19 cellular contexts compared by ENCODE assay signal in genomic region chr16:78211951-78212350, GRCh38.
DNase-seq lines count a peak whose midpoint lies in the region; ATAC-seq, FAIRE-seq and TF ChIP-seq lines count a peak whose summit lies in the region.
"Had no signal": no experiment of that assay in that cellular context is flagged by ENCODE, and none has a peak within 500 bp of the region (broad histone marks: within the 10 kb centered on the region; RNA-seq: fewer than 3 reads in every experiment).

No MANE protein-coding gene starts in this region.

- peaks cover 2 to 9% of the 10 kb centered on the region in 2 donors for H3K4me1 Mint-ChIP-seq in stimulated activated naive B cell treated with anti-CD40 and anti-IgM and Interleukin-4, amounts not matched to agents 10 μg/mL and 1 μg/mL and 100 μg/mL, for 72 hours
- H3K4me1 Mint-ChIP-seq: activated naive CD4-positive, alpha-beta T cell treated with anti-CD3 and anti-CD28 coated beads, Interleukin-2, amount 10 ng/mL, durations not matched to agents 7 days and 5 days had no signal

- ATAC-seq in upper lobe of right lung = peak; percentile 95
- no peak for ATAC-seq in left cardiac atrium
- ATAC-seq in GM18519 (IDR thresholded peaks at IDR 0.05; ENCODE audit: low FRiP score, unreplicated experiment) = no peak
- ATAC-seq in stimulated activated naive B cell treated with anti-CD40 and anti-IgM and Interleukin-4, amounts not matched to agents 10 μg/mL and 1 μg/mL and 100 μg/mL, for 72 hours (replicated peaks) = no peak
- ATAC-seq: GM12878 had no signal

- DNase-seq in NCI-H226 = peak; percentile 6
- DNase-seq in breast epithelium (ENCODE audit: low spot score in 2 of 2) = peak; percentile 73 to 76
- DNase-seq in kidney = peak; percentile 74
- DNase-seq in upper lobe of right lung = peak; percentile 70
- no peak for DNase-seq in left cardiac atrium
- DNase-seq in stimulated activated naive B cell treated with anti-CD40 and anti-IgM and Interleukin-4, amounts not matched to agents 10 μg/mL and 1 μg/mL and 100 μg/mL, for 72 hours = no peak
- DNase-seq: activated naive CD4-positive, alpha-beta T cell treated with anti-CD3 and anti-CD28 coated beads, Interleukin-2, amount 10 ng/mL, durations not matched to agents 7 days and 5 days; activated T-cell treated with anti-CD3 and anti-CD28 coated beads for 4 hours; BE2C; foreskin fibroblast; GDM1; NCI-H1417; NCI-H2171; NK-92 treated with Interleukin-12 subunit alpha and Interleukin-12 subunit beta, amount 100 ng/mL, for 24 hours; RPMI8226 had no signal

- no peak overlapping the region for H3K4me3 ChIP-seq in breast epithelium
- H3K4me3 ChIP-seq in kidney (ENCODE audit: low read length in 2 of 2) = no peak overlapping the region
- H3K4me3 ChIP-seq in upper lobe of right lung = no peak overlapping the region
- H3K4me3 ChIP-seq: GM12878 had no signal

- no peaks in the 10 kb centered on the region for H3K36me3 ChIP-seq in breast epithelium
- no peaks in the 10 kb centered on the region for H3K36me3 ChIP-seq in kidney (ENCODE audit: control insufficient read depth in 1 of 2, insufficient read depth in 2 of 2, low read length in 2 of 2)
- H3K36me3 ChIP-seq in upper lobe of right lung = no peaks in the 10 kb centered on the region
- H3K36me3 ChIP-seq: BE2C had no signal

- TF ChIP-seq CTCF in breast epithelium (IDR thresholded peaks at IDR 0.05) (no peak), kidney (IDR thresholded peaks at IDR 0.05; ENCODE audit: borderline replicate concordance, extremely low read depth, insufficient read depth) (no peak), upper lobe of right lung (IDR thresholded peaks at IDR 0.05) (no peak)

- peaks cover under 1 to 10% of the 10 kb centered on the region in 2 donors for H3K36me3 Mint-ChIP-seq in stimulated activated naive B cell treated with anti-CD40 and anti-IgM and Interleukin-4, amounts not matched to agents 10 μg/mL and 1 μg/mL and 100 μg/mL, for 72 hours
- H3K36me3 Mint-ChIP-seq: activated naive CD4-positive, alpha-beta T cell treated with anti-CD3 and anti-CD28 coated beads, Interleukin-2, amount 10 ng/mL, durations not matched to agents 7 days and 5 days had no signal

- H3K27ac ChIP-seq in breast epithelium (peak overlapping the region; percentile 62 to 73), kidney (ENCODE audit: low read depth in 2 of 2, low read length in 2 of 2) (no peak overlapping the region), upper lobe of right lung (peak overlapping the region; percentile 31)

- peaks cover 3 to 5% of the 10 kb centered on the region in 2 donors for H3K9me3 Mint-ChIP-seq in stimulated activated naive B cell treated with anti-CD40 and anti-IgM and Interleukin-4, amounts not matched to agents 10 μg/mL and 1 μg/mL and 100 μg/mL, for 72 hours
- H3K9me3 Mint-ChIP-seq: activated naive CD4-positive, alpha-beta T cell treated with anti-CD3 and anti-CD28 coated beads, Interleukin-2, amount 10 ng/mL, durations not matched to agents 7 days and 5 days had no signal

- H3K9me3 ChIP-seq in breast epithelium (no peaks in the 10 kb centered on the region), kidney (ENCODE audit: control insufficient read depth in 1 of 2, low read length in 2 of 2) (no peaks in the 10 kb centered on the region), upper lobe of right lung (no peaks in the 10 kb centered on the region)
- H3K9me3 ChIP-seq: BE2C had no signal

- no peaks in the 10 kb centered on the region for H3K27me3 ChIP-seq in breast epithelium
- H3K27me3 ChIP-seq in upper lobe of right lung = no peaks in the 10 kb centered on the region
- H3K27me3 ChIP-seq: BE2C had no signal

- no peak overlapping the region for H3K27ac Mint-ChIP-seq in stimulated activated naive B cell treated with anti-CD40 and anti-IgM and Interleukin-4, amounts not matched to agents 10 μg/mL and 1 μg/mL and 100 μg/mL, for 72 hours
- H3K27ac Mint-ChIP-seq: activated naive CD4-positive, alpha-beta T cell treated with anti-CD3 and anti-CD28 coated beads, Interleukin-2, amount 10 ng/mL, durations not matched to agents 7 days and 5 days had no signal

- no peaks in the 10 kb centered on the region for H3K27me3 Mint-ChIP-seq in stimulated activated naive B cell treated with anti-CD40 and anti-IgM and Interleukin-4, amounts not matched to agents 10 μg/mL and 1 μg/mL and 100 μg/mL, for 72 hours
- H3K27me3 Mint-ChIP-seq: activated naive CD4-positive, alpha-beta T cell treated with anti-CD3 and anti-CD28 coated beads, Interleukin-2, amount 10 ng/mL, durations not matched to agents 7 days and 5 days had no signal

- no peak for TF ChIP-seq POLR2A in breast epithelium (IDR thresholded peaks at IDR 0.05)

- H3K4me3 Mint-ChIP-seq in stimulated activated naive B cell treated with anti-CD40 and anti-IgM and Interleukin-4, amounts not matched to agents 10 μg/mL and 1 μg/mL and 100 μg/mL, for 72 hours = no peak overlapping the region
- H3K4me3 Mint-ChIP-seq: activated naive CD4-positive, alpha-beta T cell treated with anti-CD3 and anti-CD28 coated beads, Interleukin-2, amount 10 ng/mL, durations not matched to agents 7 days and 5 days had no signal

- H3K4me1 ChIP-seq in breast epithelium = peaks cover 0 to 10% of the 10 kb centered on the region in 2 donors
- no peaks in the 10 kb centered on the region for H3K4me1 ChIP-seq in kidney (ENCODE audit: control insufficient read depth in 1 of 2, insufficient read depth in 1 of 2, low read depth in 1 of 2, low read length in 2 of 2)
- H3K4me1 ChIP-seq in upper lobe of right lung = peaks cover 12% of the 10 kb centered on the region
- H3K4me1 ChIP-seq: BE2C had no signal

- intact Hi-C loops in breast epithelium (cut with DNase I; ENCODE audit: low total_unique reads) (no loop called here), kidney (cut with DNase I) (no loop called here), upper lobe of right lung (cut with DNase I) (no loop called here), left cardiac atrium (cut with DNase I) (no loop called here)

- FAIRE-seq in kidney (lab: Jason Lieb, UNC) = no peak
- FAIRE-seq: astrocyte, GM12878, HTR-8/SVneo had no signal

- no peak overlapping the region for H3K9ac ChIP-seq in kidney (ENCODE audit: low read length in 2 of 2)

Comparison
In these comparisons a context has a peak if more than half of its experiments do, and no peak if none do; other contexts are left out.
1. DNase-seq: peak in NCI-H226 (single experiment), breast epithelium (2 of 2), kidney (single experiment) and upper lobe of right lung (single experiment); none in left cardiac atrium (single experiment) and stimulated activated naive B cell treated with anti-CD40 and anti-IgM and Interleukin-4, amounts not matched to agents 10 μg/mL and 1 μg/mL and 100 μg/mL, for 72 hours (single experiment).
2. H3K27ac ChIP-seq: peak in breast epithelium (2 of 2) and upper lobe of right lung (single experiment); none in kidney (0 of 2).